9 cellular contexts compared by ENCODE assay signal in the genomic region with DNA sequence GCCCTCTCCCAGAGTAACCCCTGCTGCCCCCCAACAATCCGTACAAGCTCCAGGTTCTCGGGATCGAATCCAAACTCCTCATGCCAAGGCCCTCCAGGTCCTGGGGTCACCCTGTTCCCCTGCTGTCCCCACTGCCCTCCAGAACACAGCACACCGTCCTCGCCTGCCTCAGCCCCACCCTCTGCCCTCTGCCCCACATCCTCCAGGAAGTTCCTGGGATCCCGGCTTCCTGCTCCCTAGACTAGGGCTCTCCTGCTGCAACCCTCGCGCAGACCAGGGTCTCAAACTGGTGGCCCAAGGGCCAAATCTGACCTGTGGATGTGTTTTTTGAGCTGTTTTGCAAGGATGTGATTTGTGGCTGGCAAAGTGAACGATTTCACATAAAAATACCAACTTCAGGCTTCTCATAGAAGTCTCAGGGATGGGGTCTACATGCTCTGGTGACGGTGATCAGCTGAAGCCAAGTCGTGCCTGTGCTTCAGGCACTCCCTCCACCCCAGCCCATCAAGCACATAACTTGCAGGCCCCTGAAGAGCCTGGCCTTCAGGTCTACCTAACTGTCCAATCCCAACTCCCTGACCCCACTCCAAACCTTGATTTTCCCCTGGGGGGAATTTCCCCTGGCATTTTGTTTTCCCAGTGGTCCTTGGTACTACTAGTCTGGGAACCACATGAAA. TPM values are rescaled to one million over a fixed set of nuclear protein-coding genes. Genes with fewer than 3 reads are reported as not detected.
A peak's percentile ranks its signal among the peaks of the same experiment; 100 is the strongest.
DNase-seq lines count a peak whose midpoint lies in the region; ATAC-seq and TF ChIP-seq lines count a peak whose summit lies in the region.
"Had no signal": no experiment of that assay in that cellular context is flagged by ENCODE, and none has a peak within 500 bp of the region (broad histone marks: within the 10 kb centered on the region; RNA-seq: fewer than 3 reads in every experiment).

No MANE protein-coding gene starts in this region.

- peaks cover 16% of the 10 kb centered on the region for H3K4me1 ChIP-seq in CD8-positive, alpha-beta memory T cell (ENCODE audit: insufficient read depth, low read length)
- H3K4me1 ChIP-seq in OCI-LY1 (ENCODE audit: insufficient read depth, low read length, severe bottlenecking) = peaks cover 30% of the 10 kb centered on the region

- ATAC-seq in HG03460 (IDR thresholded peaks at IDR 0.05; ENCODE audit: unreplicated experiment) (no peak), GM21723 (IDR thresholded peaks at IDR 0.05; ENCODE audit: unreplicated experiment) (no peak)

- H3K9ac ChIP-seq in OCI-LY1 (ENCODE audit: low read length) = peak overlapping the region; percentile 19; the same call in 1 of the 2 replicates

- POLR2A ChIA-PET in CD8-positive, alpha-beta memory T cell (lab: Charles Lee) = interaction anchor here (2.8 to 3.6 kb wide), 2 partner anchors 11 to 97 kb away, joined by 14 to 20 read pairs; partner anchors contain the start of gene RPS19

- H3K27me3 Mint-ChIP-seq in CD8-positive, alpha-beta memory T cell = no peaks in the 10 kb centered on the region
- H3K27me3 Mint-ChIP-seq in neural crest cell (ENCODE audit: low read depth) = no peaks in the 10 kb centered on the region

- H3K4me3 Mint-ChIP-seq in CD8-positive, alpha-beta memory T cell = peak overlapping the region; percentile 12 to 96 (median 94)
- peak overlapping the region; percentile 91 for H3K4me3 Mint-ChIP-seq in neural crest cell

- peaks cover 0 to 35% (median 2%) of the 10 kb centered on the region in 3 donors for H3K36me3 Mint-ChIP-seq in CD8-positive, alpha-beta memory T cell
- H3K36me3 Mint-ChIP-seq in neural crest cell (ENCODE audit: low read depth) = no peaks in the 10 kb centered on the region

- peaks cover 0 to 2% (median 0%) of the 10 kb centered on the region in 5 donors for H3K9me3 Mint-ChIP-seq in CD8-positive, alpha-beta memory T cell
- H3K9me3 Mint-ChIP-seq in neural crest cell = no peaks in the 10 kb centered on the region

- H3K36me3 ChIP-seq in CD8-positive, alpha-beta memory T cell (ENCODE audit: insufficient read depth, low read length) = no peaks in the 10 kb centered on the region
- H3K36me3 ChIP-seq in OCI-LY1 (ENCODE audit: insufficient read depth, low read length) = peaks cover 17% of the 10 kb centered on the region; the same call in 1 of the 2 replicates

- H3K9me3 ChIP-seq in CD8-positive, alpha-beta memory T cell (ENCODE audit: low read length) = no peaks in the 10 kb centered on the region
- H3K9me3 ChIP-seq in OCI-LY1 (ENCODE audit: low read length) = no peaks in the 10 kb centered on the region

- no peaks in the 10 kb centered on the region for H4K20me1 ChIP-seq in OCI-LY1 (ENCODE audit: insufficient read depth, low read length)

- peak overlapping the region; percentile 19 to 98 (median 86) for H3K27ac Mint-ChIP-seq in CD8-positive, alpha-beta memory T cell
- H3K27ac Mint-ChIP-seq in neural crest cell (ENCODE audit: unreplicated experiment) = peak overlapping the region; percentile 4

- no peaks in the 10 kb centered on the region for H3K27me3 ChIP-seq in CD8-positive, alpha-beta memory T cell (ENCODE audit: insufficient read depth, low read length, poor library complexity, severe bottlenecking)
- no peaks in the 10 kb centered on the region for H3K27me3 ChIP-seq in OCI-LY1 (ENCODE audit: insufficient read depth, low read length)

- H3K27ac ChIP-seq in CD8-positive, alpha-beta memory T cell (ENCODE audit: low read depth, low read length) = no peak overlapping the region
- peak overlapping the region; percentile 73 for H3K27ac ChIP-seq in OCI-LY1 (ENCODE audit: low read depth, low read length, poor library complexity, severe bottlenecking)

- H3K9me2 ChIP-seq in OCI-LY1 (ENCODE audit: low read depth, low read length) = no peaks in the 10 kb centered on the region

- TF ChIP-seq CTCF in OCI-LY1 (IDR thresholded peaks at IDR 0.05; ENCODE audit: low read length) = no peak
- TF ChIP-seq CTCF in neural crest cell (conservative IDR thresholded peaks at IDR 0.05) = no peak

- CTCF ChIA-PET in CD8-positive, alpha-beta memory T cell (lab: Charles Lee) = interaction anchor here (1.0 to 5.0 kb wide), 4 partner anchors 77 to 98 kb away, joined by 3 to 32 read pairs (median 14); partner anchors contain the start of gene RPS19

- peaks cover 17 to 22% (median 21%) of the 10 kb centered on the region in 3 donors for H3K4me1 Mint-ChIP-seq in CD8-positive, alpha-beta memory T cell
- peaks cover 20% of the 10 kb centered on the region for H3K4me1 Mint-ChIP-seq in neural crest cell

- no peak overlapping the region for H2AFZ ChIP-seq in OCI-LY1 (ENCODE audit: low read length)

- peak overlapping the region; percentile 86 for H3K4me2 ChIP-seq in OCI-LY1 (ENCODE audit: low read length)

- no peaks in the 10 kb centered on the region for H3F3A ChIP-seq in OCI-LY1 (ENCODE audit: insufficient read depth, low read length)

- H3K79me2 ChIP-seq in OCI-LY1 (ENCODE audit: insufficient read depth, low read length) = no peaks in the 10 kb centered on the region

- no peak overlapping the region for H3K4me3 ChIP-seq in CD8-positive, alpha-beta memory T cell (ENCODE audit: low read length)
- H3K4me3 ChIP-seq in OCI-LY1 (ENCODE audit: low read depth, low read length, poor library complexity, severe bottlenecking) = peak overlapping the region; percentile 81

- DNase-seq in CD8-positive, alpha-beta memory T cell = no peak
- DNase-seq in ecto neural progenitor cell (ENCODE audit: low spot score) (peak; percentile 54), neural crest cell (ENCODE audit: low read depth, low spot score) (no peak), NCI-H524 (lab: John Stamatoyannopoulos, UW) (no peak), D341Med (ENCODE audit: low spot score) (no peak)

RNA-seq across cellular contexts. Expression of gene RABAC1, which starts 1.8 kb away (rescaled TPM):
- total RNA-seq in CD8-positive, alpha-beta memory T cell = 10 to 100 TPM; 74.7 to 83.3 TPM
- 220 TPM for polyA plus RNA-seq in CD8-positive, alpha-beta memory T cell
- total RNA-seq in neural crest cell = 83.8 and 93.4 TPM in 2 replicates

RNA-seq across cellular contexts. Expression of gene ERFL, which starts 29.1 kb away (rescaled TPM):
- total RNA-seq in CD8-positive, alpha-beta memory T cell = 1 to 10 TPM; 1.3 to 1.4 TPM
- polyA plus RNA-seq in CD8-positive, alpha-beta memory T cell = not detected
- 0.12 and 0.14 TPM in 2 replicates for total RNA-seq in neural crest cell
- total RNA-seq: pulmonary artery endothelial cell had no signal

RNA-seq across cellular contexts. Expression of gene ATP1A3, which starts 36.7 kb away (rescaled TPM):
- total RNA-seq in CD8-positive, alpha-beta memory T cell = 1 to 10 TPM; 1.9 to 4.1 TPM
- polyA plus RNA-seq in CD8-positive, alpha-beta memory T cell = 8.2 TPM
- total RNA-seq in neural crest cell = 22.9 and 23.2 TPM in 2 replicates
